ENCODE assay signal across 12 cellular contexts in genomic region chr14:68509188-68509953, GRCh38.
DNase-seq lines count a peak whose midpoint lies in the region; ATAC-seq and TF ChIP-seq lines count a peak whose summit lies in the region.
"Had no signal": no experiment of that assay in that cellular context is flagged by ENCODE, and none has a peak within 500 bp of the region (broad histone marks: within the 10 kb centered on the region; RNA-seq: fewer than 3 reads in every experiment).

No MANE protein-coding gene starts in this region.

- H3K36me3 ChIP-seq in BLaER1 treated with 17β-estradiol and CSF1 and Interleukin-3, amounts not matched to agents 10 nM and 100 nM: no peaks in the 10 kb centered on the region
- H3K36me3 ChIP-seq in gastrocnemius medialis: no peaks in the 10 kb centered on the region
- no peaks in the 10 kb centered on the region for H3K36me3 ChIP-seq in brain microvascular endothelial cell (replicated peaks)

- no peaks in the 10 kb centered on the region for H4K20me1 ChIP-seq in BLaER1 treated with 17β-estradiol and CSF1 and Interleukin-3, amounts not matched to agents 10 nM and 100 nM

- DNase-seq in RPMI7951 (ENCODE audit: low read depth) (peak; percentile 53), fibroblast of villous mesenchyme (ENCODE audit: low read depth) (peak; percentile 86), gastrocnemius medialis (no peak), NCI-H2029 treated with DMSO at 0.1 percent for 48 hours (lab: John Stamatoyannopoulos, UW) (no peak), brain microvascular endothelial cell (no peak), occipital lobe (lab: John Stamatoyannopoulos, UW) (no peak), putamen (ENCODE audit: low spot score) (no peak)
- DNase-seq: activated CD4-positive, alpha-beta memory T cell treated with anti-CD3 and anti-CD28 coated beads, Interleukin-2, amount 10 ng/mL, durations not matched to agents 7 days and 5 days; activated effector memory CD4-positive, alpha-beta T cell treated with Interleukin-2 at 50 U/mL for 16 hours; T-helper 9 cell had no signal

- no peak overlapping the region for H3K4me3 ChIP-seq in BLaER1 treated with 17β-estradiol and CSF1 and Interleukin-3, amounts not matched to agents 10 nM and 100 nM
- H3K4me3 ChIP-seq in fibroblast of villous mesenchyme (ENCODE audit: low read depth, low read length) (no peak overlapping the region), gastrocnemius medialis (no peak overlapping the region), brain microvascular endothelial cell (ENCODE audit: low read depth, low read length) (no peak overlapping the region)
- H3K4me3 ChIP-seq: GM23338 had no signal

- TF ChIP-seq CTCF in fibroblast of villous mesenchyme (IDR thresholded peaks at IDR 0.05; ENCODE audit: insufficient read depth, low read depth, low read length) (no peak), gastrocnemius medialis (IDR thresholded peaks at IDR 0.05 in 4 of 5, conservative IDR thresholded peaks at IDR 0.05 in 1 of 5) (no peak), brain microvascular endothelial cell (IDR thresholded peaks at IDR 0.05; ENCODE audit: low read depth, low read length, missing control alignments) (no peak)

- no peaks in the 10 kb centered on the region for H3K9me3 ChIP-seq in BLaER1 treated with 17β-estradiol and CSF1 and Interleukin-3, amounts not matched to agents 10 nM and 100 nM (replicated peaks in 1 of 11)
- H3K9me3 ChIP-seq in gastrocnemius medialis: no peaks in the 10 kb centered on the region

- peaks cover 84 to 98% (median 93%) of the 10 kb centered on the region in 10 experiments for H3K4me1 ChIP-seq in BLaER1 treated with 17β-estradiol and CSF1 and Interleukin-3, amounts not matched to agents 10 nM and 100 nM
- H3K4me1 ChIP-seq in gastrocnemius medialis: peaks cover 14 to 15% of the 10 kb centered on the region in 2 donors

- no peak for ATAC-seq in gastrocnemius medialis
- ATAC-seq: GM23338 had no signal

- H3K4me2 ChIP-seq in BLaER1 treated with 17β-estradiol and CSF1 and Interleukin-3, amounts not matched to agents 10 nM and 100 nM: peak overlapping the region; percentile 52 to 94 (median 80)
- H3K4me2 ChIP-seq: GM23338 had no signal

- peak overlapping the region; percentile 16 to 90 (median 72); a peak in 20 of 22 replicates for H3K27ac ChIP-seq in BLaER1 treated with 17β-estradiol and CSF1 and Interleukin-3, amounts not matched to agents 10 nM and 100 nM
- H3K27ac ChIP-seq in gastrocnemius medialis (peak overlapping the region in 3 of 4 donors; percentile 8 to 66 (median 50)), brain microvascular endothelial cell (no peak overlapping the region)

- no peak for TF ChIP-seq POLR2A in gastrocnemius medialis (IDR thresholded peaks at IDR 0.05)

- H3K27me3 ChIP-seq in BLaER1 treated with 17β-estradiol and CSF1 and Interleukin-3, amounts not matched to agents 10 nM and 100 nM: no peaks in the 10 kb centered on the region
- no peaks in the 10 kb centered on the region for H3K27me3 ChIP-seq in gastrocnemius medialis
- no peaks in the 10 kb centered on the region for H3K27me3 ChIP-seq in brain microvascular endothelial cell (replicated peaks)

- in situ Hi-C loops in gastrocnemius medialis (cut with MboI; ENCODE audit: low sequenced_read_pairs in 4 of 4) (loop anchor here in 1 of 4 donors (25.0 kb wide), 1 partner anchor 572 kb away; no protein-coding TSS in a partner anchor), brain microvascular endothelial cell (cut with HindIII; ENCODE audit: low pct_ligation_motif_present, low sequenced_read_pairs) (no loop called here)

- peak overlapping the region in 10 of 11 experiments; percentile 8 to 71 (median 62); a peak in 15 of 22 replicates for H3K9ac ChIP-seq in BLaER1 treated with 17β-estradiol and CSF1 and Interleukin-3, amounts not matched to agents 10 nM and 100 nM

- intact Hi-C loops in gastrocnemius medialis (cut with DNase I; ENCODE audit: low total_unique reads): no loop called here

Comparison
In these comparisons a context has a peak if more than half of its experiments do, and no peak if none do; other contexts are left out.
1. DNase-seq: peak in RPMI7951 (single experiment) and fibroblast of villous mesenchyme (single experiment); none in gastrocnemius medialis (0 of 2), NCI-H2029 treated with DMSO at 0.1 percent for 48 hours (single experiment), brain microvascular endothelial cell (single experiment), occipital lobe (single experiment) and putamen (single experiment).